In the genomic region with DNA sequence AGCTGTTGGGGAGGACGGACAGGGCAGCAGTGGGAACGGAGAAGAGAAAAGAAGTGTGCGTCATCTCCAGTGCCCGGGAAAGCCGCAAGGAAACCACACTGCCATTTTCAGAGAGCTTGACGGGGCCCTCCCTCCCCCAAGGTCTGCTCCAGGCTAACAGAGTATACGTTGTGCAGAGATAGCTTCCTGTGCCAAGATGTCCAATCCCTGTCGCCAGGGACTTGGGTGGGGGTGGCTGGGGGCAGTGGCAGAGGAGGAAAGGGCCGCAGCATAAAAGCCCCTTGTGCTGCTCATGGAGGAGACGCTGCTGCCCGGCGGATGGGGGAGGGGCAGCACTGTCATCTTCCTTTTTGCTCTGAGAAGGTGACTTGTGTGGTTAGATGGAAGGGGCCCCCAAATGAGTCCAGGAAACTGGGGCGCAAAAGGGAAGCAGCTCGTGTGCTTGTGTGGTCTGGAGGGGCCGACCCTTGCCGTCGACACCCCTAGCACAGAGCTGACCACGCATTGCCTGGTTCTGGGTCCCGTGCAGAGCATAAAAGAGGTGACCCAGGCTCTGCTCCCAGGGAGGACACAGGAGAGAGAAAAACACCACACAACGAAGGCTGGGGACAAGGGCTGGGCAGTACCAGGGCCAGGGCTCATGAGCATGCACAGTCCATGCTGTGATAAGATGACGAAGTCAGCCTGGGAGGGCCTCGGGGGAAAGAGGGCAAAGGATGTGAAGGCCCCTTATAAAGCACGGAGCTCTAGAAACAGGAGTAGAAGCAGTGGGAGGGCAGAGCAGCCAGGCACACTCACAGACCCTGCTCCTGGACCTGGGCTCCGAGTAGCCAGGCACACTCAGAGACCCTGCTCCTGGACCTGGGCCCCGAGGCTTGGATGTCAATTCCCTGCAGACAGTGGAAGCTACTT, we compare ENCODE assay signal across 9 cellular contexts.
DNase-seq lines count a peak whose midpoint lies in the region; ATAC-seq lines count a peak whose summit lies in the region.
"Had no signal": no experiment of that assay in that cellular context is flagged by ENCODE, and none has a peak within 500 bp of the region (broad histone marks: within the 10 kb centered on the region; RNA-seq: fewer than 3 reads in every experiment).

No MANE protein-coding gene starts in this region.

- H3K36me3 ChIP-seq in CD4-positive, alpha-beta memory T cell (ENCODE audit: insufficient read depth, low read length), result no peaks in the 10 kb centered on the region

- no peaks in the 10 kb centered on the region for H3K9me3 Mint-ChIP-seq in CD4-positive, alpha-beta memory T cell

- H3K4me1 Mint-ChIP-seq in CD4-positive, alpha-beta memory T cell, result peaks cover 18 to 27% (median 22%) of the 10 kb centered on the region in 4 donors

- ATAC-seq in HG03460 (IDR thresholded peaks at IDR 0.05; ENCODE audit: unreplicated experiment), result no peak
- ATAC-seq in HG03520 (IDR thresholded peaks at IDR 0.05; ENCODE audit: unreplicated experiment), result no peak

- peaks cover 19% of the 10 kb centered on the region for H3K4me1 ChIP-seq in CD4-positive, alpha-beta memory T cell (ENCODE audit: insufficient read depth, low read length)

- H3K36me3 Mint-ChIP-seq in CD4-positive, alpha-beta memory T cell, result peaks cover 0 to 3% of the 10 kb centered on the region in 2 donors

- intact Hi-C loops in CD4-positive, alpha-beta memory T cell (cut with micrococcal nuclease), result no loop called here
- intact Hi-C loops in posterior vena cava (cut with DNase I), result loop anchor here (10.0 kb wide), 2 partner anchors 525 to 655 kb away; no protein-coding TSS in a partner anchor

- peak; percentile 47 to 68 (median 64) for DNase-seq in CD4-positive, alpha-beta memory T cell
- peak; percentile 69 to 80 for DNase-seq in NOMO-1 (lab: John Stamatoyannopoulos, UW; ENCODE audit: unreplicated experiment in 2 of 2)
- DNase-seq in activated T-helper 9 cell treated with anti-CD3 and anti-CD28 coated beads, Interleukin-2, amount 50 U/mL, for 16 hours (ENCODE audit: low read depth), result peak; percentile 8
- DNase-seq in posterior vena cava (ENCODE audit: low spot score), result peak; percentile 79
- no peak for DNase-seq in occipital lobe (lab: John Stamatoyannopoulos, UW)
- DNase-seq in DMS79 treated with DMSO at 0.1 percent for 48 hours (lab: John Stamatoyannopoulos, UW), result no peak
- DNase-seq: DMS153 had no signal

- peak overlapping the region in 1 of 2 donors; percentile 26 for H3K4me3 ChIP-seq in CD4-positive, alpha-beta memory T cell (ENCODE audit: low read length in 2 of 2)

- no peak overlapping the region for H3K27ac ChIP-seq in CD4-positive, alpha-beta memory T cell (ENCODE audit: low read depth, low read length)

- H3K27me3 ChIP-seq in CD4-positive, alpha-beta memory T cell (ENCODE audit: insufficient read depth, low read length), result no peaks in the 10 kb centered on the region

- H3K4me3 Mint-ChIP-seq in CD4-positive, alpha-beta memory T cell, result peak overlapping the region; percentile 64 to 90 (median 84)

- CTCF ChIA-PET in CD4-positive, alpha-beta memory T cell (lab: Charles Lee; ENCODE audit: partially characterized antibody), result interaction anchor here (0.7 to 10.1 kb wide), 10 partner anchors 6 to 651 kb away, joined by 3 to 106 read pairs (median 5); no protein-coding TSS in a partner anchor

- H3K27me3 Mint-ChIP-seq in CD4-positive, alpha-beta memory T cell, result no peaks in the 10 kb centered on the region

- POLR2A ChIA-PET in CD4-positive, alpha-beta memory T cell (lab: Charles Lee; ENCODE audit: partially characterized antibody), result interaction anchor here (0.8 to 3.6 kb wide), 7 partner anchors 8 to 512 kb away, joined by 3 to 18 read pairs (median 6); a partner anchor contains a TSS

- no peaks in the 10 kb centered on the region for H3K9me3 ChIP-seq in CD4-positive, alpha-beta memory T cell (ENCODE audit: control insufficient read depth in 1 of 2, low read length in 2 of 2)

- H3K27ac Mint-ChIP-seq in CD4-positive, alpha-beta memory T cell, result peak overlapping the region; percentile 81 to 96 (median 91)

Comparison
In these comparisons a context has a peak if more than half of its experiments do, and no peak if none do; other contexts are left out.
1. DNase-seq: peak in CD4-positive, alpha-beta memory T cell (5 of 5), NOMO-1 (2 of 2), activated T-helper 9 cell treated with anti-CD3 and anti-CD28 coated beads, Interleukin-2, amount 50 U/mL, for 16 hours (single experiment) and posterior vena cava (single experiment); none in occipital lobe (single experiment) and DMS79 treated with DMSO at 0.1 percent for 48 hours (single experiment).